Comparison of ENCODE assay signal across 9 cellular contexts in the genomic region with DNA sequence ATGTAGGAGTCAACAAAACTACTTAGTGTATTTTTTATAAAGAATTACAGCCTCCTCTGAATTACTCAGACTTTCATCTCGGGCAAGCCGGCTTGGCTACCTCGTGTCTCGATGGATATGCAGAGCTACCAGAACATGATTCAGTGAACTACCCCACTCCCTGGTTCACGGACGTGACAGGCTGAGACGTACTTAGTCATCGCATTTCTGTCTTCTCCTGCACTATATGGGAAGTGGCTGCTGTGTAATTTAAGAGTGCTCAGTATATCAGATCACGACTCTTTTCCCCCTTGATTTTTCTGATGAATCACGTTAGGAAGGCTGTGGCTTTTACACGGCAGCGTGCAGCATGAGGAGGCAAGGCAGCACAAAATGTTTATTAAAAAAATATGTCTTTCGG.
A peak's percentile ranks its signal among the peaks of the same experiment; 100 is the strongest.
DNase-seq lines count a peak whose midpoint lies in the region; ATAC-seq and TF ChIP-seq lines count a peak whose summit lies in the region.
"Had no signal": no experiment of that assay in that cellular context is flagged by ENCODE, and none has a peak within 500 bp of the region (broad histone marks: within the 10 kb centered on the region; RNA-seq: fewer than 3 reads in every experiment).

No MANE protein-coding gene starts in this region.

- no peak overlapping the region for H3K27ac Mint-ChIP-seq in activated CD4-positive, alpha-beta memory T cell treated with anti-CD3 and anti-CD28 coated beads for 36 hours
- H3K27ac Mint-ChIP-seq: naive B cell had no signal

- CTCF ChIA-PET in activated CD4-positive, alpha-beta memory T cell treated with anti-CD3 and anti-CD28 coated beads for 36 hours (lab: Charles Lee): interaction anchor here (0.6 to 1.3 kb wide), 2 partner anchors 84 to 1053 kb away, joined by 3 to 5 read pairs; no protein-coding TSS in a partner anchor

- no peaks in the 10 kb centered on the region for H3K36me3 Mint-ChIP-seq in activated CD4-positive, alpha-beta memory T cell treated with anti-CD3 and anti-CD28 coated beads for 36 hours
- H3K36me3 Mint-ChIP-seq: naive B cell had no signal

- ATAC-seq in GM19397 (IDR thresholded peaks at IDR 0.05; ENCODE audit: unreplicated experiment): no peak

- H3K4me3 ChIP-seq in fibroblast of pulmonary artery (replicated peaks; ENCODE audit: low read depth, low read length): no peak overlapping the region

- intact Hi-C loops in activated CD4-positive, alpha-beta memory T cell treated with anti-CD3 and anti-CD28 coated beads for 36 hours (cut with micrococcal nuclease): loop anchor here (5.0 to 10.0 kb wide), 2 partner anchors 87 to 179 kb away; no protein-coding TSS in a partner anchor

- peak; percentile 75 for DNase-seq in HS-27A (ENCODE audit: low read depth)
- DNase-seq in activated CD4-positive, alpha-beta memory T cell treated with anti-CD3 and anti-CD28 coated beads for 36 hours: peak; percentile 73
- peak; percentile 93 for DNase-seq in fibroblast of pulmonary artery (ENCODE audit: low read depth)
- peak; percentile 13 to 40 (median 33) for DNase-seq in stimulated activated CD4-positive, alpha-beta T cell treated with anti-CD3 and anti-CD28 coated beads, TNF-alpha, amount 100 ng/mL, for 4 hours (ENCODE audit: low read depth in 3 of 3)
- DNase-seq in HuH-7.5 (ENCODE audit: low spot score): no peak
- DNase-seq in SKM-1 treated with dmso at 0.1 percent for 144 hours (lab: John Stamatoyannopoulos, UW; ENCODE audit: unreplicated experiment): no peak
- no peak for DNase-seq in NCI-H748 treated with DMSO at 0.1 percent for 48 hours (lab: John Stamatoyannopoulos, UW)
- DNase-seq: naive B cell had no signal

- POLR2A ChIA-PET in activated CD4-positive, alpha-beta memory T cell treated with anti-CD3 and anti-CD28 coated beads for 36 hours (lab: Charles Lee): no interaction called here

- no peak overlapping the region for H3K4me3 Mint-ChIP-seq in activated CD4-positive, alpha-beta memory T cell treated with anti-CD3 and anti-CD28 coated beads for 36 hours
- H3K4me3 Mint-ChIP-seq: naive B cell had no signal

- TF ChIP-seq CTCF in fibroblast of pulmonary artery (IDR thresholded peaks at IDR 0.05; ENCODE audit: low read length, missing control alignments): no peak

- peaks cover 17% of the 10 kb centered on the region for H3K4me1 Mint-ChIP-seq in activated CD4-positive, alpha-beta memory T cell treated with anti-CD3 and anti-CD28 coated beads for 36 hours (ENCODE audit: low read depth)

- no peaks in the 10 kb centered on the region for H3K9me3 Mint-ChIP-seq in activated CD4-positive, alpha-beta memory T cell treated with anti-CD3 and anti-CD28 coated beads for 36 hours

- no peaks in the 10 kb centered on the region for H3K27me3 Mint-ChIP-seq in activated CD4-positive, alpha-beta memory T cell treated with anti-CD3 and anti-CD28 coated beads for 36 hours

Comparison
In these comparisons a context has a peak if more than half of its experiments do, and no peak if none do; other contexts are left out.
1. DNase-seq: peak in HS-27A (single experiment), activated CD4-positive, alpha-beta memory T cell treated with anti-CD3 and anti-CD28 coated beads for 36 hours (single experiment), fibroblast of pulmonary artery (single experiment) and stimulated activated CD4-positive, alpha-beta T cell treated with anti-CD3 and anti-CD28 coated beads, TNF-alpha, amount 100 ng/mL, for 4 hours (3 of 3); none in HuH-7.5 (single experiment), SKM-1 treated with dmso at 0.1 percent for 144 hours (single experiment) and NCI-H748 treated with DMSO at 0.1 percent for 48 hours (single experiment).